In genomic region chr9:130377612-130378011, GRCh38 we compare ENCODE assay signal across 8 cellular contexts.
"Had no signal": no experiment of that assay in that cellular context is flagged by ENCODE, and none has a peak within 500 bp of the region (broad histone marks: within the 10 kb centered on the region; RNA-seq: fewer than 3 reads in every experiment).

No MANE protein-coding gene starts in this region.

- H3K4me3 Mint-ChIP-seq: H9, IgD-negative memory B cell had no signal

- FAIRE-seq: H1, H54, HepG2 had no signal

- H3K27ac ChIP-seq: GM23248 had no signal

- ATAC-seq: HepG2 had no signal

- H3K4me1 Mint-ChIP-seq: H9, IgD-negative memory B cell had no signal

- DNase-seq: GM23248, H9, HCEC 1CT, KBM-7 had no signal

- H3K36me3 Mint-ChIP-seq: IgD-negative memory B cell had no signal

- H3K27ac Mint-ChIP-seq: IgD-negative memory B cell had no signal
